ENCODE assay signal across 1 cellular context in the genomic region with DNA sequence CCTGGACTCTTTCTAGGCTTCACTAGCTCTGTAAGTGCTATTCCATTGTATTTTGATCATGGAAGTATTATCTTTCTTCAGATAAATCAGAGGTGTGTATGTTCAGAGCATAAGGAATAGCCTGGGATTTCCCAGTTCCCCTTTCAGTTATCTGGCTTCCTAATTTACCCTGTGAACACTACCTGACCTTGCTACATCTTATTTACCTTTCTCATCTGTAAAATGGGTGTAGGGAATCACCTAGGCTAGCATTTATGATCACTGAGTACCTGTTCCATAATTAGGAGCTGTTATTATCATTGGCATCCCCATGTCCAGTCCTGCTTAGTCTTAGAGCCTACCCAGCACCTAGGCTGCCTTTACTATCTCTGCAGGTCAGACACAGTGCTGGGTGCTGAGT.
TF ChIP-seq lines count a peak whose summit lies in the region.

No MANE protein-coding gene starts in this region.

TF ChIP-seq in H1, 55 proteins besides CTCF, POLR2A, EP300 and RAD21:
- TF ChIP-seq RXRA (IDR thresholded peaks at IDR 0.05; ENCODE audit: insufficient read depth, low read depth, low read length) (no peak), ZNF274 (IDR thresholded peaks at IDR 0.05; ENCODE audit: borderline replicate concordance, extremely low read depth, low read length) (no peak), CREB1 (IDR thresholded peaks at IDR 0.05) (no peak), POLR2AphosphoS5 (IDR thresholded peaks at IDR 0.05; ENCODE audit: low read depth, low read length) (no peak), KDM4A (IDR thresholded peaks at IDR 0.05; ENCODE audit: low read depth, low read length, severe bottlenecking) (no peak), CHD2 (IDR thresholded peaks at IDR 0.05; ENCODE audit: low read length) (no peak), RFX5 (IDR thresholded peaks at IDR 0.05; ENCODE audit: borderline replicate concordance, low read depth, low read length) (no peak), POU5F1 (IDR thresholded peaks at IDR 0.05; ENCODE audit: low read depth, low read length) (no peak), CTBP2 (IDR thresholded peaks at IDR 0.05; ENCODE audit: borderline replicate concordance, insufficient read depth, insufficient read length, low read length) (no peak), CBX8 (IDR thresholded peaks at IDR 0.05; ENCODE audit: borderline replicate concordance, low read depth, low read length) (no peak), RBBP5 (IDR thresholded peaks at IDR 0.05; ENCODE audit: borderline replicate concordance, low read depth, low read length) (no peak), EGR1 (IDR thresholded peaks at IDR 0.05; ENCODE audit: borderline replicate concordance, low read depth, low read length) (no peak), JUN (IDR thresholded peaks at IDR 0.05; ENCODE audit: low read depth, low read length) (no peak), SIRT6 (IDR thresholded peaks at IDR 0.05; ENCODE audit: low read length) (no peak), SUZ12 (IDR thresholded peaks at IDR 0.05; ENCODE audit: low read length) (no peak), SP4 (IDR thresholded peaks at IDR 0.05; ENCODE audit: low read length) (no peak), TAF1 (IDR thresholded peaks at IDR 0.05; ENCODE audit: low read depth, low read length) (no peak)
- TF ChIP-seq, protein P1, sequence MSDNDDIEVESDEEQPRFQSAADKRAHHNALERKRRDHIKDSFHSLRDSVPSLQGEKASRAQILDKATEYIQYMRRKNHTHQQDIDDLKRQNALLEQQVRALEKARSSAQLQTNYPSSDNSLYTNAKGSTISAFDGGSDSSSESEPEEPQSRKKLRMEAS (IDR thresholded peaks at IDR 0.05) = no peak
- TF ChIP-seq, protein P2, sequence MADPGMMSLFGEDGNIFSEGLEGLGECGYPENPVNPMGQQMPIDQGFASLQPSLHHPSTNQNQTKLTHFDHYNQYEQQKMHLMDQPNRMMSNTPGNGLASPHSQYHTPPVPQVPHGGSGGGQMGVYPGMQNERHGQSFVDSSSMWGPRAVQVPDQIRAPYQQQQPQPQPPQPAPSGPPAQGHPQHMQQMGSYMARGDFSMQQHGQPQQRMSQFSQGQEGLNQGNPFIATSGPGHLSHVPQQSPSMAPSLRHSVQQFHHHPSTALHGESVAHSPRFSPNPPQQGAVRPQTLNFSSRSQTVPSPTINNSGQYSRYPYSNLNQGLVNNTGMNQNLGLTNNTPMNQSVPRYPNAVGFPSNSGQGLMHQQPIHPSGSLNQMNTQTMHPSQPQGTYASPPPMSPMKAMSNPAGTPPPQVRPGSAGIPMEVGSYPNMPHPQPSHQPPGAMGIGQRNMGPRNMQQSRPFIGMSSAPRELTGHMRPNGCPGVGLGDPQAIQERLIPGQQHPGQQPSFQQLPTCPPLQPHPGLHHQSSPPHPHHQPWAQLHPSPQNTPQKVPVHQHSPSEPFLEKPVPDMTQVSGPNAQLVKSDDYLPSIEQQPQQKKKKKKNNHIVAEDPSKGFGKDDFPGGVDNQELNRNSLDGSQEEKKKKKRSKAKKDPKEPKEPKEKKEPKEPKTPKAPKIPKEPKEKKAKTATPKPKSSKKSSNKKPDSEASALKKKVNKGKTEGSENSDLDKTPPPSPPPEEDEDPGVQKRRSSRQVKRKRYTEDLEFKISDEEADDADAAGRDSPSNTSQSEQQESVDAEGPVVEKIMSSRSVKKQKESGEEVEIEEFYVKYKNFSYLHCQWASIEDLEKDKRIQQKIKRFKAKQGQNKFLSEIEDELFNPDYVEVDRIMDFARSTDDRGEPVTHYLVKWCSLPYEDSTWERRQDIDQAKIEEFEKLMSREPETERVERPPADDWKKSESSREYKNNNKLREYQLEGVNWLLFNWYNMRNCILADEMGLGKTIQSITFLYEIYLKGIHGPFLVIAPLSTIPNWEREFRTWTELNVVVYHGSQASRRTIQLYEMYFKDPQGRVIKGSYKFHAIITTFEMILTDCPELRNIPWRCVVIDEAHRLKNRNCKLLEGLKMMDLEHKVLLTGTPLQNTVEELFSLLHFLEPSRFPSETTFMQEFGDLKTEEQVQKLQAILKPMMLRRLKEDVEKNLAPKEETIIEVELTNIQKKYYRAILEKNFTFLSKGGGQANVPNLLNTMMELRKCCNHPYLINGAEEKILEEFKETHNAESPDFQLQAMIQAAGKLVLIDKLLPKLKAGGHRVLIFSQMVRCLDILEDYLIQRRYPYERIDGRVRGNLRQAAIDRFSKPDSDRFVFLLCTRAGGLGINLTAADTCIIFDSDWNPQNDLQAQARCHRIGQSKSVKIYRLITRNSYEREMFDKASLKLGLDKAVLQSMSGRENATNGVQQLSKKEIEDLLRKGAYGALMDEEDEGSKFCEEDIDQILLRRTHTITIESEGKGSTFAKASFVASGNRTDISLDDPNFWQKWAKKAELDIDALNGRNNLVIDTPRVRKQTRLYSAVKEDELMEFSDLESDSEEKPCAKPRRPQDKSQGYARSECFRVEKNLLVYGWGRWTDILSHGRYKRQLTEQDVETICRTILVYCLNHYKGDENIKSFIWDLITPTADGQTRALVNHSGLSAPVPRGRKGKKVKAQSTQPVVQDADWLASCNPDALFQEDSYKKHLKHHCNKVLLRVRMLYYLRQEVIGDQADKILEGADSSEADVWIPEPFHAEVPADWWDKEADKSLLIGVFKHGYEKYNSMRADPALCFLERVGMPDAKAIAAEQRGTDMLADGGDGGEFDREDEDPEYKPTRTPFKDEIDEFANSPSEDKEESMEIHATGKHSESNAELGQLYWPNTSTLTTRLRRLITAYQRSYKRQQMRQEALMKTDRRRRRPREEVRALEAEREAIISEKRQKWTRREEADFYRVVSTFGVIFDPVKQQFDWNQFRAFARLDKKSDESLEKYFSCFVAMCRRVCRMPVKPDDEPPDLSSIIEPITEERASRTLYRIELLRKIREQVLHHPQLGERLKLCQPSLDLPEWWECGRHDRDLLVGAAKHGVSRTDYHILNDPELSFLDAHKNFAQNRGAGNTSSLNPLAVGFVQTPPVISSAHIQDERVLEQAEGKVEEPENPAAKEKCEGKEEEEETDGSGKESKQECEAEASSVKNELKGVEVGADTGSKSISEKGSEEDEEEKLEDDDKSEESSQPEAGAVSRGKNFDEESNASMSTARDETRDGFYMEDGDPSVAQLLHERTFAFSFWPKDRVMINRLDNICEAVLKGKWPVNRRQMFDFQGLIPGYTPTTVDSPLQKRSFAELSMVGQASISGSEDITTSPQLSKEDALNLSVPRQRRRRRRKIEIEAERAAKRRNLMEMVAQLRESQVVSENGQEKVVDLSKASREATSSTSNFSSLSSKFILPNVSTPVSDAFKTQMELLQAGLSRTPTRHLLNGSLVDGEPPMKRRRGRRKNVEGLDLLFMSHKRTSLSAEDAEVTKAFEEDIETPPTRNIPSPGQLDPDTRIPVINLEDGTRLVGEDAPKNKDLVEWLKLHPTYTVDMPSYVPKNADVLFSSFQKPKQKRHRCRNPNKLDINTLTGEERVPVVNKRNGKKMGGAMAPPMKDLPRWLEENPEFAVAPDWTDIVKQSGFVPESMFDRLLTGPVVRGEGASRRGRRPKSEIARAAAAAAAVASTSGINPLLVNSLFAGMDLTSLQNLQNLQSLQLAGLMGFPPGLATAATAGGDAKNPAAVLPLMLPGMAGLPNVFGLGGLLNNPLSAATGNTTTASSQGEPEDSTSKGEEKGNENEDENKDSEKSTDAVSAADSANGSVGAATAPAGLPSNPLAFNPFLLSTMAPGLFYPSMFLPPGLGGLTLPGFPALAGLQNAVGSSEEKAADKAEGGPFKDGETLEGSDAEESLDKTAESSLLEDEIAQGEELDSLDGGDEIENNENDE (IDR thresholded peaks at IDR 0.05; ENCODE audit: insufficient replicate concordance, low read length) = no peak
- TF ChIP-seq, protein P3, sequence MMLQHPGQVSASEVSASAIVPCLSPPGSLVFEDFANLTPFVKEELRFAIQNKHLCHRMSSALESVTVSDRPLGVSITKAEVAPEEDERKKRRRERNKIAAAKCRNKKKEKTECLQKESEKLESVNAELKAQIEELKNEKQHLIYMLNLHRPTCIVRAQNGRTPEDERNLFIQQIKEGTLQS (IDR thresholded peaks at IDR 0.05; ENCODE audit: insufficient read depth, low read depth, low read length) = no peak
